ENCODE assay signal across 8 cellular contexts in the genomic region with DNA sequence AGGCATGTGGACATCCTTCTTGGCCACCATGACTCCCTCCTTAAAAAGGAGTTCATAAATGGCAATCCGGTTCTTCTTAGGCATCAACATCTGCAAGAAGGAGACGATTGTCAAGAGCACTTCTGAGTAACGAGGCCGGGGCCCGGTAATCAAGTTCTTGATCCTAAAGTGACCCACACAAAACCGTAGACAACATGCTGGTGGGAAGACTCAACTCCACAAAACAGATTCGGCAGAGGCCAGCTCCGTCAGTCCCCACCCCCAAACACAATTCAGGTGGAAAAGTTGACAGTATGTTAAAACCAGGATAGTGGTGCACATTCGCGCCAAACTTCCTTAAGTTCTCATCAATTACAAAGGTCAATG. TPM values are rescaled to one million over a fixed set of nuclear protein-coding genes. Genes with fewer than 3 reads are reported as not detected.
A peak's percentile ranks its signal among the peaks of the same experiment; 100 is the strongest.
DNase-seq lines count a peak whose midpoint lies in the region; FAIRE-seq and TF ChIP-seq lines count a peak whose summit lies in the region.

No MANE protein-coding gene starts in this region.

- H3K27ac Mint-ChIP-seq in activated CD4-positive, alpha-beta T cell treated with anti-CD3 and anti-CD28 coated beads, Interleukin-2, amount 10 ng/mL, durations not matched to agents 24 days and 14 days: peak overlapping the region; percentile 99

- H4K20me1 ChIP-seq in smooth muscle cell (ENCODE audit: low read depth): peaks cover 48% of the 10 kb centered on the region

- 9% methylated on average over 10 of the region's 10 CpGs for WGBS in smooth muscle cell (ENCODE audit: low lambda C conversion rate)

- H3K27me3 Mint-ChIP-seq in activated CD4-positive, alpha-beta T cell treated with anti-CD3 and anti-CD28 coated beads, Interleukin-2, amount 10 ng/mL, durations not matched to agents 24 days and 14 days: peaks cover 5% of the 10 kb centered on the region

- no peak for TF ChIP-seq POLR2A in GM12891 (IDR thresholded peaks at IDR 0.05; ENCODE audit: low read depth, low read length)

- H3K36me3 ChIP-seq in HAP-1 (replicated peaks) (peaks cover 55% of the 10 kb centered on the region), smooth muscle cell (ENCODE audit: low read depth) (peaks cover 10% of the 10 kb centered on the region)

- H3K4me3 ChIP-seq in HAP-1: peak overlapping the region; percentile 94
- H3K4me3 ChIP-seq in foreskin fibroblast (ENCODE audit: low read depth in 1 of 2, low read length in 2 of 2): peak overlapping the region; percentile 78 to 99
- peak overlapping the region; percentile 93 for H3K4me3 ChIP-seq in smooth muscle cell

- H3F3A ChIP-seq in smooth muscle cell (ENCODE audit: low read depth): peaks cover 4% of the 10 kb centered on the region

- peaks cover 37% of the 10 kb centered on the region for H3K79me2 ChIP-seq in smooth muscle cell (ENCODE audit: low read depth)

- peaks cover 19% of the 10 kb centered on the region for H3K4me1 ChIP-seq in HAP-1
- peaks cover 14% of the 10 kb centered on the region for H3K4me1 ChIP-seq in smooth muscle cell (ENCODE audit: low read depth)

- no peak for TF ChIP-seq CTCF in foreskin fibroblast (IDR thresholded peaks at IDR 0.05; ENCODE audit: low read depth, low read length)
- no peak for TF ChIP-seq CTCF in smooth muscle cell (IDR thresholded peaks at IDR 0.05; ENCODE audit: borderline replicate concordance, insufficient read depth, poor library complexity, severe bottlenecking)

- peak overlapping the region; percentile 98 for H3K9ac ChIP-seq in smooth muscle cell (ENCODE audit: low read depth)

- peaks cover 17% of the 10 kb centered on the region for H3K4me1 Mint-ChIP-seq in activated CD4-positive, alpha-beta T cell treated with anti-CD3 and anti-CD28 coated beads, Interleukin-2, amount 10 ng/mL, durations not matched to agents 24 days and 14 days

- no peaks in the 10 kb centered on the region; the same call in 1 of the 2 replicates for H3K9me3 ChIP-seq in HAP-1
- no peaks in the 10 kb centered on the region for H3K9me3 ChIP-seq in smooth muscle cell (replicated peaks; ENCODE audit: low read depth)

- DNase-seq in HAP-1 (ENCODE audit: low spot score in 2 of 2) (peak in 1 of 2 experiments; percentile 30), foreskin fibroblast (peak in 1 of 2 donors; percentile 46), smooth muscle cell (lab: John Stamatoyannopoulos, UW; ENCODE audit: unreplicated experiment) (no peak), NCI-H1930 (lab: John Stamatoyannopoulos, UW) (no peak), ecto neural progenitor cell (ENCODE audit: low spot score) (no peak), GM12891 (ENCODE audit: insufficient read length, low spot score) (no peak), posterior cingulate gyrus (no peak)
- DNase-seq in activated CD4-positive, alpha-beta T cell treated with anti-CD3 and anti-CD28 coated beads, Interleukin-2, amount 10 ng/mL, durations not matched to agents 24 days and 14 days: no peak

- peak overlapping the region; percentile 88 for H3K27ac ChIP-seq in smooth muscle cell (ENCODE audit: low read depth)

- in situ Hi-C loops in HAP-1 (cut with MboI; ENCODE audit: low sequenced_read_pairs): no loop called here

- H3K4me3 Mint-ChIP-seq in activated CD4-positive, alpha-beta T cell treated with anti-CD3 and anti-CD28 coated beads, Interleukin-2, amount 10 ng/mL, durations not matched to agents 24 days and 14 days: peak overlapping the region; percentile 99

- peak overlapping the region; percentile 93 for H3K4me2 ChIP-seq in smooth muscle cell

- intact Hi-C loops in activated CD4-positive, alpha-beta T cell treated with anti-CD3 and anti-CD28 coated beads, Interleukin-2, amount 10 ng/mL, durations not matched to agents 24 days and 14 days (cut with micrococcal nuclease): no loop called here
- intact Hi-C loops in posterior cingulate gyrus (cut with DNase I): loop anchor here (5.0 kb wide), 1 partner anchor 182 kb away; no protein-coding TSS in a partner anchor

- peaks cover 54% of the 10 kb centered on the region for H3K36me3 Mint-ChIP-seq in activated CD4-positive, alpha-beta T cell treated with anti-CD3 and anti-CD28 coated beads, Interleukin-2, amount 10 ng/mL, durations not matched to agents 24 days and 14 days (ENCODE audit: low read depth)

- H2AFZ ChIP-seq in smooth muscle cell (ENCODE audit: low read depth): no peak overlapping the region

- H3K27me3 ChIP-seq in HAP-1 (ENCODE audit: low read depth): no peaks in the 10 kb centered on the region
- no peaks in the 10 kb centered on the region for H3K27me3 ChIP-seq in smooth muscle cell (ENCODE audit: low read depth)

- H3K9me3 Mint-ChIP-seq in activated CD4-positive, alpha-beta T cell treated with anti-CD3 and anti-CD28 coated beads, Interleukin-2, amount 10 ng/mL, durations not matched to agents 24 days and 14 days: no peaks in the 10 kb centered on the region

- no peak for FAIRE-seq in GM12891 (lab: Jason Lieb, UNC)

TF ChIP-seq in GM12891, 5 proteins besides CTCF, POLR2A, EP300 and RAD21:
- TF ChIP-seq SPI1 (IDR thresholded peaks at IDR 0.05; ENCODE audit: low read depth, low read length): no peak
- TF ChIP-seq POU2F2 (IDR thresholded peaks at IDR 0.05; ENCODE audit: low read depth, low read length): no peak

RNA-seq across cellular contexts. Expression of gene RPS10, which starts 0.8 kb away (rescaled TPM):
- 1,681 and 1,689 TPM in 2 replicates for total RNA-seq in activated CD4-positive, alpha-beta T cell treated with anti-CD3 and anti-CD28 coated beads, Interleukin-2, amount 10 ng/mL, durations not matched to agents 24 days and 14 days
- 2,106 and 2,498 TPM in 2 replicates for total RNA-seq in smooth muscle cell
- polyA plus RNA-seq in smooth muscle cell: 660 and 695 TPM in 2 replicates
- 4,277 TPM for polyA plus RNA-seq in GM12891 (2012; ENCODE audit: low read depth, missing spikeins)

RNA-seq across cellular contexts. Expression of gene NUDT3, which starts 32.6 kb away (rescaled TPM):
- total RNA-seq in activated CD4-positive, alpha-beta T cell treated with anti-CD3 and anti-CD28 coated beads, Interleukin-2, amount 10 ng/mL, durations not matched to agents 24 days and 14 days: 21.2 and 21.8 TPM in 2 replicates
- 12.9 and 15.2 TPM in 2 replicates for total RNA-seq in smooth muscle cell
- polyA plus RNA-seq in smooth muscle cell: 7.5 and 7.8 TPM in 2 replicates
- 4.7 TPM for polyA plus RNA-seq in GM12891 (2012; ENCODE audit: low read depth, missing spikeins)

RNA-seq across cellular contexts. Expression of gene PACSIN1, which starts 40.8 kb away (rescaled TPM):
- not detected in 2 replicates for total RNA-seq in activated CD4-positive, alpha-beta T cell treated with anti-CD3 and anti-CD28 coated beads, Interleukin-2, amount 10 ng/mL, durations not matched to agents 24 days and 14 days
- total RNA-seq in smooth muscle cell: not detected in 2 replicates
- polyA plus RNA-seq in smooth muscle cell: not detected in 2 replicates
- 0.18 TPM for polyA plus RNA-seq in GM12891 (2012; ENCODE audit: low read depth, missing spikeins)
